In genomic region chr4:102466298-102466697, GRCh38 we compare ENCODE assay signal across 25 cellular contexts. TPM values are rescaled to one million over a fixed set of nuclear protein-coding genes. Genes with fewer than 3 reads are reported as not detected.
DNase-seq lines count a peak whose midpoint lies in the region; ATAC-seq, FAIRE-seq and TF ChIP-seq lines count a peak whose summit lies in the region.
"Had no signal": no experiment of that assay in that cellular context is flagged by ENCODE, and none has a peak within 500 bp of the region (broad histone marks: within the 10 kb centered on the region; RNA-seq: fewer than 3 reads in every experiment).

No MANE protein-coding gene starts in this region.

- POLR2A ChIA-PET in PC-3 (lab: Charles Lee; ENCODE audit: unreplicated experiment) (no interaction called here), endothelial cell of umbilical vein (lab: Charles Lee) (no interaction called here), Caco-2 (lab: Charles Lee) (no interaction called here)

- H3K4me1 ChIP-seq in PC-3 (ENCODE audit: insufficient read depth, low read length) (no peaks in the 10 kb centered on the region), endothelial cell of umbilical vein (ENCODE audit: control insufficient read depth, extremely low read depth, insufficient read depth, low read length) (peaks cover 33% of the 10 kb centered on the region), Caco-2 (no peaks in the 10 kb centered on the region)
- H3K4me1 ChIP-seq: colonic mucosa, pancreas had no signal

- dilution Hi-C loops in endothelial cell of umbilical vein (cut with MboI; ENCODE audit: extremely low pct_ligation_motif_present, low sequenced_read_pairs) = no loop called here

- no peak overlapping the region for H3K27ac Mint-ChIP-seq in Caco-2 (ENCODE audit: unreplicated experiment)
- H3K27ac Mint-ChIP-seq: CD14-positive monocyte, memory B cell had no signal

- intact Hi-C loops in PC-3 (cut with micrococcal nuclease) (no loop called here), endothelial cell of umbilical vein (cut with micrococcal nuclease) (loop anchor here (1.0 kb wide), 1 partner anchor 34 kb away; no protein-coding TSS in a partner anchor), Caco-2 (cut with micrococcal nuclease; ENCODE audit: unreplicated experiment) (no loop called here), cardiac septum (cut with DNase I) (no loop called here)

- ATAC-seq in PC-3 = no peak
- no peak for ATAC-seq in HG02885 (IDR thresholded peaks at IDR 0.05; ENCODE audit: poor library complexity, unreplicated experiment)
- ATAC-seq: naive thymus-derived CD8-positive, alpha-beta T cell; pancreas; sciatic nerve had no signal

- DNase-seq in GM12891 (ENCODE audit: insufficient read length, low spot score) = no peak
- peak; percentile 8 for DNase-seq in PC-3
- DNase-seq in endothelial cell of umbilical vein (ENCODE audit: low read depth, low spot score) = peak; percentile 84
- DNase-seq in non-pigmented ciliary epithelial cell (ENCODE audit: low read depth) = peak; percentile 45
- no peak for DNase-seq in RCC 7860 (ENCODE audit: low spot score)
- DNase-seq in Caco-2 = no peak
- DNase-seq in cardiac septum (ENCODE audit: low spot score) = no peak
- DNase-seq: activated naive CD4-positive, alpha-beta T cell treated with anti-CD3 and anti-CD28 coated beads, Interleukin-2, amount 50 U/mL, for 16 hours; activated T-cell treated with anti-CD3 and anti-CD28 coated beads, Interleukin-2, amount 50 U/mL, for 48 hours; aorta; colonic mucosa; DMS 273 treated with DMSO at 0.1 percent for 48 hours; GF-D8; naive thymus-derived CD8-positive, alpha-beta T cell; NCI-H1048; NCI-H2029 treated with DMSO at 0.1 percent for 48 hours; NCI-H446 treated with DMSO at 0.1 percent for 48 hours; pancreas had no signal

- CTCF ChIA-PET in PC-3 (lab: Charles Lee) = interaction anchor here (0.6 kb wide), 1 partner anchor 36 kb away, joined by 3 read pairs; no protein-coding TSS in a partner anchor
- CTCF ChIA-PET in endothelial cell of umbilical vein (lab: Charles Lee) = interaction anchor here (0.6 to 1.8 kb wide), 5 partner anchors 10 to 120 kb away, joined by 3 to 4 read pairs (median 4); partner anchors contain the start of gene NFKB1
- CTCF ChIA-PET in Caco-2 (lab: Charles Lee) = no interaction called here

- H3K36me3 Mint-ChIP-seq in Caco-2 (ENCODE audit: insufficient read depth, unreplicated experiment) = no peaks in the 10 kb centered on the region
- H3K36me3 Mint-ChIP-seq: CD14-positive monocyte had no signal

- H3K4me3 Mint-ChIP-seq in Caco-2 (ENCODE audit: unreplicated experiment) = no peak overlapping the region
- H3K4me3 Mint-ChIP-seq: CD14-positive monocyte, memory B cell had no signal

- H3K9me3 ChIP-seq in PC-3 (ENCODE audit: low read length) (no peaks in the 10 kb centered on the region), endothelial cell of umbilical vein (replicated peaks; ENCODE audit: control insufficient read depth, insufficient read depth, low read length) (no peaks in the 10 kb centered on the region), Caco-2 (no peaks in the 10 kb centered on the region)
- H3K9me3 ChIP-seq: colonic mucosa, pancreas had no signal

- H3K27me3 ChIP-seq in PC-3 (ENCODE audit: low read length) = no peaks in the 10 kb centered on the region
- H3K27me3 ChIP-seq in endothelial cell of umbilical vein (ENCODE audit: control insufficient read depth in 2 of 2, insufficient read depth in 2 of 2, low read length in 2 of 2) = no peaks in the 10 kb centered on the region
- no peaks in the 10 kb centered on the region for H3K27me3 ChIP-seq in Caco-2 (replicated peaks; ENCODE audit: control insufficient read depth, insufficient read depth, low read length)
- H3K27me3 ChIP-seq: colonic mucosa, pancreas had no signal

- H3K4me3 ChIP-seq in PC-3 (ENCODE audit: low read length) (no peak overlapping the region), endothelial cell of umbilical vein (replicated peaks in 1 of 3; ENCODE audit: insufficient read depth in 1 of 3, low read depth in 1 of 3, low read length in 3 of 3) (no peak overlapping the region), Caco-2 (ENCODE audit: low read depth, low read length) (no peak overlapping the region)
- H3K4me3 ChIP-seq: colonic mucosa, pancreas had no signal

- no peaks in the 10 kb centered on the region for H3K27me3 Mint-ChIP-seq in Caco-2 (ENCODE audit: insufficient read depth, unreplicated experiment)
- H3K27me3 Mint-ChIP-seq: naive thymus-derived CD8-positive, alpha-beta T cell had no signal

- H3K9me1 ChIP-seq in endothelial cell of umbilical vein (replicated peaks; ENCODE audit: control insufficient read depth, extremely low read depth, insufficient read depth, low read length) = no peaks in the 10 kb centered on the region

- H3F3A ChIP-seq in PC-3 (ENCODE audit: low read length, unreplicated experiment) = no peaks in the 10 kb centered on the region

- H3K4me2 ChIP-seq in PC-3 (ENCODE audit: low read length) (no peak overlapping the region), endothelial cell of umbilical vein (ENCODE audit: insufficient read depth, low read length) (peak overlapping the region; percentile 4)

- no peaks in the 10 kb centered on the region for H3K79me2 ChIP-seq in PC-3 (ENCODE audit: low read length)
- no peaks in the 10 kb centered on the region for H3K79me2 ChIP-seq in endothelial cell of umbilical vein (ENCODE audit: control insufficient read depth, insufficient read depth, low read length)

- no TSS peak for BruUV-seq in PC-3 (replicated peaks; lab: Mats Ljungman, UMichigan)
- no TSS peak for BruUV-seq in endothelial cell of umbilical vein (replicated peaks; lab: Mats Ljungman, UMichigan)
- BruUV-seq in Caco-2 (replicated peaks; lab: Mats Ljungman, UMichigan) = no TSS peak

- H3K4me1 Mint-ChIP-seq in Caco-2 (ENCODE audit: low read depth, unreplicated experiment) = no peaks in the 10 kb centered on the region
- H3K4me1 Mint-ChIP-seq: CD14-positive monocyte, memory B cell had no signal

- H2AFZ ChIP-seq in PC-3 (ENCODE audit: low read length) (no peak overlapping the region), endothelial cell of umbilical vein (ENCODE audit: low read depth, low read length) (no peak overlapping the region)

- TF ChIP-seq POLR2A in GM12891 (IDR thresholded peaks at IDR 0.05; ENCODE audit: low read depth, low read length) (no peak), endothelial cell of umbilical vein (IDR thresholded peaks at IDR 0.05; ENCODE audit: low read depth, low read length) (no peak)

- H4K20me1 ChIP-seq in PC-3 (ENCODE audit: low read length) = no peaks in the 10 kb centered on the region
- no peaks in the 10 kb centered on the region for H4K20me1 ChIP-seq in endothelial cell of umbilical vein (replicated peaks; ENCODE audit: control insufficient read depth, extremely low read depth, insufficient read depth, low read length)

- H3K36me3 ChIP-seq in PC-3 (ENCODE audit: low read depth, low read length) (no peaks in the 10 kb centered on the region), endothelial cell of umbilical vein (ENCODE audit: control insufficient read depth in 2 of 2, extremely low read depth in 1 of 2, insufficient read depth in 2 of 2, low read length in 2 of 2) (no peaks in the 10 kb centered on the region), Caco-2 (ENCODE audit: control insufficient read depth, insufficient read depth, low read length) (no peaks in the 10 kb centered on the region)
- H3K36me3 ChIP-seq: colonic mucosa, pancreas had no signal

- H3K27ac ChIP-seq in PC-3 (ENCODE audit: low read length) = no peak overlapping the region
- no peak overlapping the region for H3K27ac ChIP-seq in endothelial cell of umbilical vein (ENCODE audit: insufficient read depth, low read depth, low read length)
- H3K27ac ChIP-seq: colonic mucosa, pancreas had no signal

- H3K9me2 ChIP-seq in PC-3 (replicated peaks; ENCODE audit: low read length) = no peaks in the 10 kb centered on the region

- FAIRE-seq in GM12891 (lab: Jason Lieb, UNC) = peak; percentile 48
- peak; percentile 90 for FAIRE-seq in endothelial cell of umbilical vein (lab: Jason Lieb, UNC)
- FAIRE-seq in RCC 7860 (lab: Jason Lieb, UNC) = no peak
- FAIRE-seq: GM19239, H1, HTR-8/SVneo, pancreas had no signal

- TF ChIP-seq CTCF in PC-3 (conservative IDR thresholded peaks at IDR 0.05; ENCODE audit: low read depth, low read length) (no peak), endothelial cell of umbilical vein (IDR thresholded peaks at IDR 0.05; ENCODE audit: extremely low read depth in 1 of 2, insufficient read depth in 1 of 2, low read depth in 1 of 2, low read length in 2 of 2) (no peak), Caco-2 (IDR thresholded peaks at IDR 0.05; ENCODE audit: insufficient read depth in 1 of 2, low read depth in 1 of 2, low read length in 1 of 2, severe bottlenecking in 1 of 2, unreplicated experiment in 1 of 2) (no peak)

- H3K9me3 Mint-ChIP-seq in Caco-2 (ENCODE audit: unreplicated experiment) = peaks cover 12% of the 10 kb centered on the region

- no peak overlapping the region for H3K9ac ChIP-seq in PC-3 (ENCODE audit: low read length)
- no peak overlapping the region for H3K9ac ChIP-seq in endothelial cell of umbilical vein (replicated peaks; ENCODE audit: extremely low read depth, insufficient read depth, low read length)

TF ChIP-seq in GM12891, 5 proteins besides CTCF, POLR2A, EP300 and RAD21:
- TF ChIP-seq SPI1 (IDR thresholded peaks at IDR 0.05; ENCODE audit: low read depth, low read length) = 0 out of 2 replicates have a peak, but pooled peaks have one; percentile 10
- no peak for TF ChIP-seq POLR2AphosphoS5 (IDR thresholded peaks at IDR 0.05; ENCODE audit: low read depth, low read length)
- no peak for TF ChIP-seq TAF1 (IDR thresholded peaks at IDR 0.05; ENCODE audit: low read depth, low read length)

TF ChIP-seq in endothelial cell of umbilical vein, 7 proteins besides CTCF, POLR2A, EP300 and RAD21 (continues in another document):
- TF ChIP-seq POLR2AphosphoS5 (IDR thresholded peaks at IDR 0.05; ENCODE audit: insufficient read depth, low read depth, low read length) (peak; percentile 54), GATA2 (IDR thresholded peaks at IDR 0.05; ENCODE audit: insufficient read depth, insufficient read length, low read depth, low read length) (no peak), EZH2 (IDR thresholded peaks at IDR 0.05; ENCODE audit: borderline replicate concordance, low read depth, low read length, severe bottlenecking) (no peak), FOS (IDR thresholded peaks at IDR 0.05; ENCODE audit: borderline replicate concordance, insufficient read depth, low read length) (peak; percentile 79)

RNA-seq across cellular contexts. Expression of gene NFKB1, which starts 34.9 kb away (rescaled TPM):
- polyA plus RNA-seq in GM12891 (2012; ENCODE audit: low read depth, missing spikeins) = 47.8 TPM
- 22.2 and 22.4 TPM in 2 replicates for total RNA-seq in PC-3 (2014; rRNA removed)
- 41.4 and 42.0 TPM in 2 replicates for total RNA-seq in endothelial cell of umbilical vein
- polyA plus RNA-seq in endothelial cell of umbilical vein = 18.2 and 21.3 TPM in 2 replicates
- polyA plus RNA-seq in endothelial cell of umbilical vein (2011; cell fraction: cytosol; rRNA removed) = 27.2 and 29.1 TPM in 2 replicates
- polyA plus RNA-seq in endothelial cell of umbilical vein (2011; cell fraction: nucleus; rRNA removed) = 40.3 and 46.2 TPM in 2 replicates
- 30.0 and 30.1 TPM in 2 replicates for polyA plus RNA-seq in endothelial cell of umbilical vein (2012)
- polyA minus RNA-seq in endothelial cell of umbilical vein = 36.7 and 39.1 TPM in 2 replicates
- 19.0 TPM for polyA minus RNA-seq in endothelial cell of umbilical vein (2011; cell fraction: cytosol; rRNA and poly(A)+ RNA removed)
- 42.7 and 55.0 TPM in 2 replicates for polyA minus RNA-seq in endothelial cell of umbilical vein (2011; cell fraction: nucleus; rRNA and poly(A)+ RNA removed)
- 33.0 and 39.8 TPM in 2 replicates for total RNA-seq in Caco-2 (2022)
- total RNA-seq in cardiac septum = 28.7 TPM

Comparison
In these comparisons a context has a peak if more than half of its experiments do, and no peak if none do; other contexts are left out.
1. DNase-seq: peak in PC-3 (single experiment), endothelial cell of umbilical vein (single experiment) and non-pigmented ciliary epithelial cell (single experiment); none in GM12891 (single experiment), RCC 7860 (single experiment), Caco-2 (0 of 2) and cardiac septum (single experiment).